ENCODE assay signal across 1 cellular context in the genomic region with DNA sequence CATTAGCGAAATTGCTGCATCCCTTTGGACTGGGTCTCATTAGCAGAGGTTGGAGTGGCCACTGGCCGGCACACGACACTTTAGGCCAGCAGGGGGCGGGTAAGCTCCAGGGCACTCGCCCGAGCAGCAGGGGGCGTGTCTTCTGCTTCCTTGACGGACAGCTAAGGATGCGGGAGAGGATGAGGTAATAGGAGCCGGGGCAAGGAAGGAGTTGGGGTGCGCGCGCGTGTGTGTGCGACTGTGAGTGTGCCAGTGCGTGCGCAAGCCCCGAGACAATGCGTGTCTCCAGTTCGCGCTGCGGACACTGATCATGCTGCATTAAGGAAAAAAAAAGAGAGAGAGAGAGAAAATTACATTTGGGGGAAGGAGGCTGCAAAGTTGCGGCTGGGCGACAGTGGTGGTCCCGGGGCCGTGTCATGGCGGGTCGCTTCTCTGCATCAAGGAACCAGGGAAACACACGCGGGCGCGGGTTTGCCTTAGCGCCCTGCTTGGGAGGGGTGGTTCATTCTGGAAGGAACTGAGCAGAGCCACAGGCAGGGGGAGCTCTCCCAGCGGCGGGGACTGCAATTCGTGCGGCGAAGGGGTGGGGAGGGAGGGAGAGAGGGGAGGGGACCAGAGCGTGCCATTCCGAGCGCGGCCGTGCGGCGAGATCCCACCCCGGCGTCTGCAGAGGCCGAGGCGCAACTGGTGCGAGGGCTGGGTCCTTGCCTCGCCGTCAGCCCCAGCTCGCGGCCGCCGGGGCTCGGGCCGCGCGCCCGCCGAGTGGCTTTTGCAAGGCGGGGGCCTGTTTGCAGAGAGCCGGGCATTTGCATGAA.
TF ChIP-seq lines count a peak whose summit lies in the region.

A gene (plus strand): TSS at position 625 of the 815 bp plus-strand sequence. CDS start 464 bp downstream, outside the sequence.

TF ChIP-seq in HepG2, 621 proteins besides CTCF, POLR2A, EP300 and RAD21 (continued from another document and continues in another):
- TF ChIP-seq ZNF460 (CRISPR knock-in tag; IDR thresholded peaks at IDR 0.05; ENCODE audit: borderline replicate concordance) (no peak), TAF1 (CRISPR knock-in tag; IDR thresholded peaks at IDR 0.05) (no peak), ZNF891 (CRISPR knock-in tag; IDR thresholded peaks at IDR 0.05) (0 out of 2 replicates have a peak, but pooled peaks have one; percentile 35), ZBTB8A (CRISPR knock-in tag; IDR thresholded peaks at IDR 0.05; ENCODE audit: borderline replicate concordance, low read depth) (no peak), NFYC (CRISPR knock-in tag; IDR thresholded peaks at IDR 0.05) (no peak), SNAPC2 (CRISPR knock-in tag; IDR thresholded peaks at IDR 0.05) (no peak), ZNF263 (CRISPR knock-in tag; IDR thresholded peaks at IDR 0.05) (peak; percentile 13; the same call in 1 of the 2 replicates), DMAP1 (CRISPR knock-in tag; IDR thresholded peaks at IDR 0.05) (peak; percentile 49; the same call in 1 of the 2 replicates), ZSCAN31 (CRISPR knock-in tag; IDR thresholded peaks at IDR 0.05; ENCODE audit: low read depth) (no peak), ZNF790 (CRISPR knock-in tag; IDR thresholded peaks at IDR 0.05; ENCODE audit: borderline replicate concordance) (no peak), BRD4 (CRISPR knock-in tag; IDR thresholded peaks at IDR 0.05) (no peak), ONECUT2 (CRISPR knock-in tag; IDR thresholded peaks at IDR 0.05) (no peak), FOSL2 (CRISPR knock-in tag; IDR thresholded peaks at IDR 0.05) (no peak), FOSL1 (CRISPR knock-in tag; IDR thresholded peaks at IDR 0.05; ENCODE audit: borderline replicate concordance) (no peak), ZNF775 (CRISPR knock-in tag; IDR thresholded peaks at IDR 0.05; ENCODE audit: borderline replicate concordance) (no peak), BHLHE40 (IDR thresholded peaks at IDR 0.05; ENCODE audit: low read length) (0 out of 2 replicates have a peak, but pooled peaks have one; percentile 5), ZSCAN20 (CRISPR knock-in tag; IDR thresholded peaks at IDR 0.05; ENCODE audit: borderline replicate concordance) (0 out of 2 replicates have a peak, but pooled peaks have one; percentile 20), ZNF138 (CRISPR knock-in tag; IDR thresholded peaks at IDR 0.05; ENCODE audit: low read depth) (0 out of 2 replicates have a peak, but pooled peaks have one; percentile 14), NR2C2 (CRISPR knock-in tag; IDR thresholded peaks at IDR 0.05; ENCODE audit: borderline replicate concordance) (no peak), SATB2 (CRISPR knock-in tag; IDR thresholded peaks at IDR 0.05) (no peak), ZNF7 (CRISPR knock-in tag; IDR thresholded peaks at IDR 0.05) (no peak), CREB1 (IDR thresholded peaks at IDR 0.05) (no peak), CREB1 (CRISPR knock-in tag; IDR thresholded peaks at IDR 0.05) (no peak), ATF7-NPFF (CRISPR knock-in tag; IDR thresholded peaks at IDR 0.05; ENCODE audit: low read depth) (peak; percentile 73; the same call in 1 of the 2 replicates), FOXM1 (CRISPR knock-in tag; IDR thresholded peaks at IDR 0.05) (no peak), TP53 (CRISPR knock-in tag; conservative IDR thresholded peaks at IDR 0.05) (no peak), ZMAT3 (CRISPR knock-in tag; conservative IDR thresholded peaks at IDR 0.05) (no peak), MEF2D (CRISPR knock-in tag; IDR thresholded peaks at IDR 0.05) (no peak), ZNF556 (CRISPR knock-in tag; IDR thresholded peaks at IDR 0.05; ENCODE audit: borderline replicate concordance) (no peak), GPN1 (CRISPR knock-in tag; IDR thresholded peaks at IDR 0.05; ENCODE audit: borderline replicate concordance) (no peak), GATA4 (IDR thresholded peaks at IDR 0.05; ENCODE audit: borderline replicate concordance, low read depth) (no peak), NRL (CRISPR knock-in tag; IDR thresholded peaks at IDR 0.05; ENCODE audit: borderline replicate concordance) (no peak), SNRNP70 (IDR thresholded peaks at IDR 0.05; ENCODE audit: low read depth, low read length) (no peak), NR2F6 (IDR thresholded peaks at IDR 0.05) (no peak), NR2F6 (CRISPR knock-in tag; IDR thresholded peaks at IDR 0.05) (no peak), HOXA5 (CRISPR knock-in tag; IDR thresholded peaks at IDR 0.05) (0 out of 2 replicates have a peak, but pooled peaks have one; percentile 20), AGO1 (IDR thresholded peaks at IDR 0.05; ENCODE audit: low read depth, low read length, poor library complexity, severe bottlenecking) (no peak)
- TF ChIP-seq, protein P1, sequence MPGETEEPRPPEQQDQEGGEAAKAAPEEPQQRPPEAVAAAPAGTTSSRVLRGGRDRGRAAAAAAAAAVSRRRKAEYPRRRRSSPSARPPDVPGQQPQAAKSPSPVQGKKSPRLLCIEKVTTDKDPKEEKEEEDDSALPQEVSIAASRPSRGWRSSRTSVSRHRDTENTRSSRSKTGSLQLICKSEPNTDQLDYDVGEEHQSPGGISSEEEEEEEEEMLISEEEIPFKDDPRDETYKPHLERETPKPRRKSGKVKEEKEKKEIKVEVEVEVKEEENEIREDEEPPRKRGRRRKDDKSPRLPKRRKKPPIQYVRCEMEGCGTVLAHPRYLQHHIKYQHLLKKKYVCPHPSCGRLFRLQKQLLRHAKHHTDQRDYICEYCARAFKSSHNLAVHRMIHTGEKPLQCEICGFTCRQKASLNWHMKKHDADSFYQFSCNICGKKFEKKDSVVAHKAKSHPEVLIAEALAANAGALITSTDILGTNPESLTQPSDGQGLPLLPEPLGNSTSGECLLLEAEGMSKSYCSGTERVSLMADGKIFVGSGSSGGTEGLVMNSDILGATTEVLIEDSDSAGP (CRISPR knock-in tag; IDR thresholded peaks at IDR 0.05; ENCODE audit: borderline replicate concordance) = peak; percentile 54; the same call in 1 of the 2 replicates
- TF ChIP-seq, protein P2, sequence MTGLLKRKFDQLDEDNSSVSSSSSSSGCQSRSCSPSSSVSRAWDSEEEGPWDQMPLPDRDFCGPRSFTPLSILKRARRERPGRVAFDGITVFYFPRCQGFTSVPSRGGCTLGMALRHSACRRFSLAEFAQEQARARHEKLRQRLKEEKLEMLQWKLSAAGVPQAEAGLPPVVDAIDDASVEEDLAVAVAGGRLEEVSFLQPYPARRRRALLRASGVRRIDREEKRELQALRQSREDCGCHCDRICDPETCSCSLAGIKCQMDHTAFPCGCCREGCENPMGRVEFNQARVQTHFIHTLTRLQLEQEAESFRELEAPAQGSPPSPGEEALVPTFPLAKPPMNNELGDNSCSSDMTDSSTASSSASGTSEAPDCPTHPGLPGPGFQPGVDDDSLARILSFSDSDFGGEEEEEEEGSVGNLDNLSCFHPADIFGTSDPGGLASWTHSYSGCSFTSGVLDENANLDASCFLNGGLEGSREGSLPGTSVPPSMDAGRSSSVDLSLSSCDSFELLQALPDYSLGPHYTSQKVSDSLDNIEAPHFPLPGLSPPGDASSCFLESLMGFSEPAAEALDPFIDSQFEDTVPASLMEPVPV (CRISPR knock-in tag; IDR thresholded peaks at IDR 0.05) = no peak
- TF ChIP-seq, protein P3, sequence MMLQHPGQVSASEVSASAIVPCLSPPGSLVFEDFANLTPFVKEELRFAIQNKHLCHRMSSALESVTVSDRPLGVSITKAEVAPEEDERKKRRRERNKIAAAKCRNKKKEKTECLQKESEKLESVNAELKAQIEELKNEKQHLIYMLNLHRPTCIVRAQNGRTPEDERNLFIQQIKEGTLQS (CRISPR knock-in tag; IDR thresholded peaks at IDR 0.05) = peak; percentile 23; the same call in 1 of the 2 replicates
- TF ChIP-seq, protein P4, sequence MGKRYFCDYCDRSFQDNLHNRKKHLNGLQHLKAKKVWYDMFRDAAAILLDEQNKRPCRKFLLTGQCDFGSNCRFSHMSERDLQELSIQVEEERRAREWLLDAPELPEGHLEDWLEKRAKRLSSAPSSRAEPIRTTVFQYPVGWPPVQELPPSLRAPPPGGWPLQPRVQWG (CRISPR knock-in tag; IDR thresholded peaks at IDR 0.05; ENCODE audit: borderline replicate concordance, low read depth) = no peak
- TF ChIP-seq, protein P5, sequence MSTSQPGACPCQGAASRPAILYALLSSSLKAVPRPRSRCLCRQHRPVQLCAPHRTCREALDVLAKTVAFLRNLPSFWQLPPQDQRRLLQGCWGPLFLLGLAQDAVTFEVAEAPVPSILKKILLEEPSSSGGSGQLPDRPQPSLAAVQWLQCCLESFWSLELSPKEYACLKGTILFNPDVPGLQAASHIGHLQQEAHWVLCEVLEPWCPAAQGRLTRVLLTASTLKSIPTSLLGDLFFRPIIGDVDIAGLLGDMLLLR (CRISPR knock-in tag; IDR thresholded peaks at IDR 0.05) = no peak
- TF ChIP-seq, protein P6, sequence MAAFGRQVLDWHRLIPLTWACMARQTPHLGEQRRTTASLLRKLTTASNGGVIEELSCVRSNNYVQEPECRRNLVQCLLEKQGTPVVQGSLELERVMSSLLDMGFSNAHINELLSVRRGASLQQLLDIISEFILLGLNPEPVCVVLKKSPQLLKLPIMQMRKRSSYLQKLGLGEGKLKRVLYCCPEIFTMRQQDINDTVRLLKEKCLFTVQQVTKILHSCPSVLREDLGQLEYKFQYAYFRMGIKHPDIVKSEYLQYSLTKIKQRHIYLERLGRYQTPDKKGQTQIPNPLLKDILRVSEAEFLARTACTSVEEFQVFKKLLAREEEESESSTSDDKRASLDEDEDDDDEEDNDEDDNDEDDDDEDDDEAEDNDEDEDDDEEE (CRISPR knock-in tag; IDR thresholded peaks at IDR 0.05) = peak; percentile 63; the same call in 1 of the 2 replicates
- TF ChIP-seq, protein P7, sequence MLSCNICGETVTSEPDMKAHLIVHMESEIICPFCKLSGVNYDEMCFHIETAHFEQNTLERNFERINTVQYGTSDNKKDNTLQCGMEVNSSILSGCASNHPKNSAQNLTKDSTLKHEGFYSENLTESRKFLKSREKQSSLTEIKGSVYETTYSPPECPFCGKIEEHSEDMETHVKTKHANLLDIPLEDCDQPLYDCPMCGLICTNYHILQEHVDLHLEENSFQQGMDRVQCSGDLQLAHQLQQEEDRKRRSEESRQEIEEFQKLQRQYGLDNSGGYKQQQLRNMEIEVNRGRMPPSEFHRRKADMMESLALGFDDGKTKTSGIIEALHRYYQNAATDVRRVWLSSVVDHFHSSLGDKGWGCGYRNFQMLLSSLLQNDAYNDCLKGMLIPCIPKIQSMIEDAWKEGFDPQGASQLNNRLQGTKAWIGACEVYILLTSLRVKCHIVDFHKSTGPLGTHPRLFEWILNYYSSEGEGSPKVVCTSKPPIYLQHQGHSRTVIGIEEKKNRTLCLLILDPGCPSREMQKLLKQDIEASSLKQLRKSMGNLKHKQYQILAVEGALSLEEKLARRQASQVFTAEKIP (CRISPR knock-in tag; IDR thresholded peaks at IDR 0.05; ENCODE audit: borderline replicate concordance) = no peak
- TF ChIP-seq, protein P8, sequence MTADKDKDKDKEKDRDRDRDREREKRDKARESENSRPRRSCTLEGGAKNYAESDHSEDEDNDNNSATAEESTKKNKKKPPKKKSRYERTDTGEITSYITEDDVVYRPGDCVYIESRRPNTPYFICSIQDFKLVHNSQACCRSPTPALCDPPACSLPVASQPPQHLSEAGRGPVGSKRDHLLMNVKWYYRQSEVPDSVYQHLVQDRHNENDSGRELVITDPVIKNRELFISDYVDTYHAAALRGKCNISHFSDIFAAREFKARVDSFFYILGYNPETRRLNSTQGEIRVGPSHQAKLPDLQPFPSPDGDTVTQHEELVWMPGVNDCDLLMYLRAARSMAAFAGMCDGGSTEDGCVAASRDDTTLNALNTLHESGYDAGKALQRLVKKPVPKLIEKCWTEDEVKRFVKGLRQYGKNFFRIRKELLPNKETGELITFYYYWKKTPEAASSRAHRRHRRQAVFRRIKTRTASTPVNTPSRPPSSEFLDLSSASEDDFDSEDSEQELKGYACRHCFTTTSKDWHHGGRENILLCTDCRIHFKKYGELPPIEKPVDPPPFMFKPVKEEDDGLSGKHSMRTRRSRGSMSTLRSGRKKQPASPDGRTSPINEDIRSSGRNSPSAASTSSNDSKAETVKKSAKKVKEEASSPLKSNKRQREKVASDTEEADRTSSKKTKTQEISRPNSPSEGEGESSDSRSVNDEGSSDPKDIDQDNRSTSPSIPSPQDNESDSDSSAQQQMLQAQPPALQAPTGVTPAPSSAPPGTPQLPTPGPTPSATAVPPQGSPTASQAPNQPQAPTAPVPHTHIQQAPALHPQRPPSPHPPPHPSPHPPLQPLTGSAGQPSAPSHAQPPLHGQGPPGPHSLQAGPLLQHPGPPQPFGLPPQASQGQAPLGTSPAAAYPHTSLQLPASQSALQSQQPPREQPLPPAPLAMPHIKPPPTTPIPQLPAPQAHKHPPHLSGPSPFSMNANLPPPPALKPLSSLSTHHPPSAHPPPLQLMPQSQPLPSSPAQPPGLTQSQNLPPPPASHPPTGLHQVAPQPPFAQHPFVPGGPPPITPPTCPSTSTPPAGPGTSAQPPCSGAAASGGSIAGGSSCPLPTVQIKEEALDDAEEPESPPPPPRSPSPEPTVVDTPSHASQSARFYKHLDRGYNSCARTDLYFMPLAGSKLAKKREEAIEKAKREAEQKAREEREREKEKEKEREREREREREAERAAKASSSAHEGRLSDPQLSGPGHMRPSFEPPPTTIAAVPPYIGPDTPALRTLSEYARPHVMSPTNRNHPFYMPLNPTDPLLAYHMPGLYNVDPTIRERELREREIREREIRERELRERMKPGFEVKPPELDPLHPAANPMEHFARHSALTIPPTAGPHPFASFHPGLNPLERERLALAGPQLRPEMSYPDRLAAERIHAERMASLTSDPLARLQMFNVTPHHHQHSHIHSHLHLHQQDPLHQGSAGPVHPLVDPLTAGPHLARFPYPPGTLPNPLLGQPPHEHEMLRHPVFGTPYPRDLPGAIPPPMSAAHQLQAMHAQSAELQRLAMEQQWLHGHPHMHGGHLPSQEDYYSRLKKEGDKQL (CRISPR knock-in tag; IDR thresholded peaks at IDR 0.05; ENCODE audit: low read depth) = no peak
- TF ChIP-seq, protein P9, sequence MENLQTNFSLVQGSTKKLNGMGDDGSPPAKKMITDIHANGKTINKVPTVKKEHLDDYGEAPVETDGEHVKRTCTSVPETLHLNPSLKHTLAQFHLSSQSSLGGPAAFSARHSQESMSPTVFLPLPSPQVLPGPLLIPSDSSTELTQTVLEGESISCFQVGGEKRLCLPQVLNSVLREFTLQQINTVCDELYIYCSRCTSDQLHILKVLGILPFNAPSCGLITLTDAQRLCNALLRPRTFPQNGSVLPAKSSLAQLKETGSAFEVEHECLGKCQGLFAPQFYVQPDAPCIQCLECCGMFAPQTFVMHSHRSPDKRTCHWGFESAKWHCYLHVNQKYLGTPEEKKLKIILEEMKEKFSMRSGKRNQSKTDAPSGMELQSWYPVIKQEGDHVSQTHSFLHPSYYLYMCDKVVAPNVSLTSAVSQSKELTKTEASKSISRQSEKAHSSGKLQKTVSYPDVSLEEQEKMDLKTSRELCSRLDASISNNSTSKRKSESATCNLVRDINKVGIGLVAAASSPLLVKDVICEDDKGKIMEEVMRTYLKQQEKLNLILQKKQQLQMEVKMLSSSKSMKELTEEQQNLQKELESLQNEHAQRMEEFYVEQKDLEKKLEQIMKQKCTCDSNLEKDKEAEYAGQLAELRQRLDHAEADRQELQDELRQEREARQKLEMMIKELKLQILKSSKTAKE (CRISPR knock-in tag; IDR thresholded peaks at IDR 0.05; ENCODE audit: borderline replicate concordance) = no peak
